Comparison of ENCODE assay signal across 1 cellular context in the genomic region with DNA sequence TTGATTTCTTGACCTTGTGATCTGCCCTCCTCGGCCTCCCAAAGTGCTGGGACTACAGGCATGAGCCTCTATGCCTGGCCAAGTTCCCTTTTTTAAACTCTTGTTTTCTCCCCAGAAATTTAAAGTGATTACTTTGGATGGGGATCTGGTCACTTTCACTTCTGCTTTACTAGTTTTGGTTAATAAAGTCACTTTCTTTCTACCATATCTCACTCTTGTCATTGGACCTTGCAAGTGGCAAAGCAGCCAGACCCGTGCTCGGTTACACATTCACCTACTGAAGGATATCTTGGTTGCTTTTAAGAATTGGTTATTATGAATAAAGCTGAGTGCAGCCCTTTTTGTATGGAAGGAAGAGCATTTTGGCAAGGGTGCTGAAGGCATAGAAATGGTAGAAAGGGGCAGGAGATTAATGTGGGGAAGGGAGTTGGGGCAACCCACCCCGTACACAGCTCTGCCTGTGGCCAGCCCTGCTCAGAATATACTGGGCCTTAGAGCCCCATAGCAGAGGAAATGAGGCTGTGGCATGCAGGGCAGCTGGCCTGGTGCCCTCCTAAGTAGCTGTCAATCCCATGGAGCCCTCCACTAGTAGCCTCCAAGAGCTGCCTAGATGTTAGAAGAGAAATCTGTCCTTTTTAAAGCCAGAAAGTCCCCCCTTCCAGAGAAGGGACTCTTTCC.
TF ChIP-seq lines count a peak whose summit lies in the region.

No MANE protein-coding gene starts in this region.

TF ChIP-seq in GM12878, 131 proteins besides CTCF, POLR2A, EP300 and RAD21 (continued from another document):
- TF ChIP-seq, protein P1, sequence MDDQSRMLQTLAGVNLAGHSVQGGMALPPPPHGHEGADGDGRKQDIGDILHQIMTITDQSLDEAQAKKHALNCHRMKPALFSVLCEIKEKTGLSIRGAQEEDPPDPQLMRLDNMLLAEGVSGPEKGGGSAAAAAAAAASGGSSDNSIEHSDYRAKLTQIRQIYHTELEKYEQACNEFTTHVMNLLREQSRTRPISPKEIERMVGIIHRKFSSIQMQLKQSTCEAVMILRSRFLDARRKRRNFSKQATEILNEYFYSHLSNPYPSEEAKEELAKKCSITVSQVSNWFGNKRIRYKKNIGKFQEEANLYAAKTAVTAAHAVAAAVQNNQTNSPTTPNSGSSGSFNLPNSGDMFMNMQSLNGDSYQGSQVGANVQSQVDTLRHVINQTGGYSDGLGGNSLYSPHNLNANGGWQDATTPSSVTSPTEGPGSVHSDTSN (IDR thresholded peaks at IDR 0.05; ENCODE audit: insufficient replicate concordance, low read depth, low read length) = peak; percentile 41
- TF ChIP-seq, protein P2, sequence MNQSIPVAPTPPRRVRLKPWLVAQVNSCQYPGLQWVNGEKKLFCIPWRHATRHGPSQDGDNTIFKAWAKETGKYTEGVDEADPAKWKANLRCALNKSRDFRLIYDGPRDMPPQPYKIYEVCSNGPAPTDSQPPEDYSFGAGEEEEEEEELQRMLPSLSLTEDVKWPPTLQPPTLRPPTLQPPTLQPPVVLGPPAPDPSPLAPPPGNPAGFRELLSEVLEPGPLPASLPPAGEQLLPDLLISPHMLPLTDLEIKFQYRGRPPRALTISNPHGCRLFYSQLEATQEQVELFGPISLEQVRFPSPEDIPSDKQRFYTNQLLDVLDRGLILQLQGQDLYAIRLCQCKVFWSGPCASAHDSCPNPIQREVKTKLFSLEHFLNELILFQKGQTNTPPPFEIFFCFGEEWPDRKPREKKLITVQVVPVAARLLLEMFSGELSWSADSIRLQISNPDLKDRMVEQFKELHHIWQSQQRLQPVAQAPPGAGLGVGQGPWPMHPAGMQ (IDR thresholded peaks at IDR 0.05; ENCODE audit: borderline replicate concordance) = no peak
- TF ChIP-seq, protein P3, sequence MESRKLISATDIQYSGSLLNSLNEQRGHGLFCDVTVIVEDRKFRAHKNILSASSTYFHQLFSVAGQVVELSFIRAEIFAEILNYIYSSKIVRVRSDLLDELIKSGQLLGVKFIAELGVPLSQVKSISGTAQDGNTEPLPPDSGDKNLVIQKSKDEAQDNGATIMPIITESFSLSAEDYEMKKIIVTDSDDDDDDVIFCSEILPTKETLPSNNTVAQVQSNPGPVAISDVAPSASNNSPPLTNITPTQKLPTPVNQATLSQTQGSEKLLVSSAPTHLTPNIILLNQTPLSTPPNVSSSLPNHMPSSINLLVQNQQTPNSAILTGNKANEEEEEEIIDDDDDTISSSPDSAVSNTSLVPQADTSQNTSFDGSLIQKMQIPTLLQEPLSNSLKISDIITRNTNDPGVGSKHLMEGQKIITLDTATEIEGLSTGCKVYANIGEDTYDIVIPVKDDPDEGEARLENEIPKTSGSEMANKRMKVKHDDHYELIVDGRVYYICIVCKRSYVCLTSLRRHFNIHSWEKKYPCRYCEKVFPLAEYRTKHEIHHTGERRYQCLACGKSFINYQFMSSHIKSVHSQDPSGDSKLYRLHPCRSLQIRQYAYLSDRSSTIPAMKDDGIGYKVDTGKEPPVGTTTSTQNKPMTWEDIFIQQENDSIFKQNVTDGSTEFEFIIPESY (IDR thresholded peaks at IDR 0.05) = no peak
- TF ChIP-seq JUNB (IDR thresholded peaks at IDR 0.05) (no peak), HCFC1 (IDR thresholded peaks at IDR 0.05; ENCODE audit: low read length) (no peak), TARDBP (IDR thresholded peaks at IDR 0.05; ENCODE audit: borderline replicate concordance) (no peak), ETV6 (conservative IDR thresholded peaks at IDR 0.05 in 1 of 2, IDR thresholded peaks at IDR 0.05 in 1 of 2; ENCODE audit: borderline replicate concordance in 1 of 2, low read depth in 1 of 2) (0 out of 4 replicates have a peak, but pooled peaks of 1 of the 2 experiments have one; percentile 33), POLR2AphosphoS2 (IDR thresholded peaks at IDR 0.05; ENCODE audit: low read depth, low read length) (no peak), CBFB (IDR thresholded peaks at IDR 0.05; ENCODE audit: low read depth) (no peak), SIN3A (IDR thresholded peaks at IDR 0.05; ENCODE audit: low read depth, low read length) (no peak), DPF2 (IDR thresholded peaks at IDR 0.05) (peak; percentile 97), LARP7 (IDR thresholded peaks at IDR 0.05) (no peak)
- TF ChIP-seq, protein P4, sequence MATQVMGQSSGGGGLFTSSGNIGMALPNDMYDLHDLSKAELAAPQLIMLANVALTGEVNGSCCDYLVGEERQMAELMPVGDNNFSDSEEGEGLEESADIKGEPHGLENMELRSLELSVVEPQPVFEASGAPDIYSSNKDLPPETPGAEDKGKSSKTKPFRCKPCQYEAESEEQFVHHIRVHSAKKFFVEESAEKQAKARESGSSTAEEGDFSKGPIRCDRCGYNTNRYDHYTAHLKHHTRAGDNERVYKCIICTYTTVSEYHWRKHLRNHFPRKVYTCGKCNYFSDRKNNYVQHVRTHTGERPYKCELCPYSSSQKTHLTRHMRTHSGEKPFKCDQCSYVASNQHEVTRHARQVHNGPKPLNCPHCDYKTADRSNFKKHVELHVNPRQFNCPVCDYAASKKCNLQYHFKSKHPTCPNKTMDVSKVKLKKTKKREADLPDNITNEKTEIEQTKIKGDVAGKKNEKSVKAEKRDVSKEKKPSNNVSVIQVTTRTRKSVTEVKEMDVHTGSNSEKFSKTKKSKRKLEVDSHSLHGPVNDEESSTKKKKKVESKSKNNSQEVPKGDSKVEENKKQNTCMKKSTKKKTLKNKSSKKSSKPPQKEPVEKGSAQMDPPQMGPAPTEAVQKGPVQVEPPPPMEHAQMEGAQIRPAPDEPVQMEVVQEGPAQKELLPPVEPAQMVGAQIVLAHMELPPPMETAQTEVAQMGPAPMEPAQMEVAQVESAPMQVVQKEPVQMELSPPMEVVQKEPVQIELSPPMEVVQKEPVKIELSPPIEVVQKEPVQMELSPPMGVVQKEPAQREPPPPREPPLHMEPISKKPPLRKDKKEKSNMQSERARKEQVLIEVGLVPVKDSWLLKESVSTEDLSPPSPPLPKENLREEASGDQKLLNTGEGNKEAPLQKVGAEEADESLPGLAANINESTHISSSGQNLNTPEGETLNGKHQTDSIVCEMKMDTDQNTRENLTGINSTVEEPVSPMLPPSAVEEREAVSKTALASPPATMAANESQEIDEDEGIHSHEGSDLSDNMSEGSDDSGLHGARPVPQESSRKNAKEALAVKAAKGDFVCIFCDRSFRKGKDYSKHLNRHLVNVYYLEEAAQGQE (IDR thresholded peaks at IDR 0.05; ENCODE audit: low read depth, low read length) = no peak
